Comparison of ENCODE assay signal across 19 cellular contexts in the genomic region with DNA sequence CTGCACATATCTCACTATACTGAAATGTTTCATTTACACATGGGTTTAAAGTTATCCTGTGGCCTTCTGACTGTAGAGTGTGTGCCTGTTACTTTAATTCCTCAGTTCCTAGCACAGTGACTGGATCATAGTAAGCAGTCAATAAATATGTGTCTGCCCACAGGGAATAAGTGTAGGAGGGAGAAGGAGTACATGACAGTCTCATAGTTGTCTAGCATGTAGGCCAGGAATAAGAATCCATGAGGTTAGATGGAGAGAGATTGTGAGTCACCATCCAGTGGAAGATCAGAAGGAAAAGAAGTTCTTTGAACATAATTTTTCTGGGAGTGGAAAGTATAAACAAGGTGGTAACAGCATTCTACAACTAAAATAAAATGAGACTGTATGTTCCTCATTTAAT. TPM values are rescaled to one million over a fixed set of nuclear protein-coding genes. Genes with fewer than 3 reads are reported as not detected.
DNase-seq lines count a peak whose midpoint lies in the region; FAIRE-seq and TF ChIP-seq lines count a peak whose summit lies in the region.
"Had no signal": no experiment of that assay in that cellular context is flagged by ENCODE, and none has a peak within 500 bp of the region (broad histone marks: within the 10 kb centered on the region; RNA-seq: fewer than 3 reads in every experiment).

No MANE protein-coding gene starts in this region.

- FAIRE-seq in astrocyte (lab: Jason Lieb, UNC): peak; percentile 73

- intact Hi-C loops in activated T-helper 1 cell treated with anti-CD3 and anti-CD28 coated beads, Interleukin-12 subunit alpha, Interleukin-12 subunit beta, Interleukin-2, Interleukin-4 antibody, amounts not matched to agents 30 ng/mL and 10 ng/mL and 1 ng/mL, durations not matched to agents 14 hours and 24 hours and 36 hours (cut with micrococcal nuclease): no loop called here

- no peaks in the 10 kb centered on the region for H3K79me2 ChIP-seq in astrocyte (ENCODE audit: insufficient read depth, low read length)

- no peaks in the 10 kb centered on the region for H3K36me3 Mint-ChIP-seq in astrocyte (ENCODE audit: low read depth, unreplicated experiment)
- peaks cover 4% of the 10 kb centered on the region for H3K36me3 Mint-ChIP-seq in type B pancreatic cell
- no peaks in the 10 kb centered on the region for H3K36me3 Mint-ChIP-seq in activated T-helper 1 cell treated with anti-CD3 and anti-CD28 coated beads, Interleukin-12 subunit alpha, Interleukin-12 subunit beta, Interleukin-2, Interleukin-4 antibody, amounts not matched to agents 30 ng/mL and 10 ng/mL and 1 ng/mL, durations not matched to agents 14 hours and 24 hours and 36 hours (ENCODE audit: low read depth)
- H3K36me3 Mint-ChIP-seq: stimulated activated effector memory CD8-positive, alpha-beta T cell treated with anti-CD3 and anti-CD28 coated beads, Interleukin-12 subunit alpha, Interleukin-12 subunit beta, amount 100 ng/mL, for 72 hours had no signal

- H3K27me3 ChIP-seq in astrocyte (ENCODE audit: insufficient read depth, low read length): no peaks in the 10 kb centered on the region
- H3K27me3 ChIP-seq: BLaER1 treated with 17β-estradiol and CSF1 and Interleukin-3, amounts not matched to agents 10 nM and 100 nM; tibial artery had no signal

- H3K9me3 ChIP-seq in HEK293 (ENCODE audit: control insufficient read depth, insufficient read depth, low read depth, low read length) (no peaks in the 10 kb centered on the region), astrocyte (ENCODE audit: insufficient read depth, low read depth, low read length) (no peaks in the 10 kb centered on the region)
- H3K9me3 ChIP-seq: tibial artery had no signal

- H3K4me2 ChIP-seq in astrocyte (ENCODE audit: low read length): no peak overlapping the region

- no peak overlapping the region for H3K9ac ChIP-seq in astrocyte (ENCODE audit: low read length)
- H3K9ac ChIP-seq: BLaER1 treated with 17β-estradiol and CSF1 and Interleukin-3, amounts not matched to agents 10 nM and 100 nM had no signal

- H3K4me3 Mint-ChIP-seq in astrocyte (ENCODE audit: unreplicated experiment) (peak overlapping the region; percentile 13), type B pancreatic cell (no peak overlapping the region)
- no peak overlapping the region for H3K4me3 Mint-ChIP-seq in activated T-helper 1 cell treated with anti-CD3 and anti-CD28 coated beads, Interleukin-12 subunit alpha, Interleukin-12 subunit beta, Interleukin-2, Interleukin-4 antibody, amounts not matched to agents 30 ng/mL and 10 ng/mL and 1 ng/mL, durations not matched to agents 14 hours and 24 hours and 36 hours
- H3K4me3 Mint-ChIP-seq: activated CD8-positive, alpha-beta T cell treated with anti-CD3 and anti-CD28 coated beads, Interleukin-2, amount 10 ng/mL, durations not matched to agents 7 days and 5 days; stimulated activated effector memory CD8-positive, alpha-beta T cell treated with anti-CD3 and anti-CD28 coated beads, Interleukin-12 subunit alpha, Interleukin-12 subunit beta, amount 100 ng/mL, for 72 hours had no signal

- no peaks in the 10 kb centered on the region for H3K27me3 Mint-ChIP-seq in astrocyte (ENCODE audit: low read depth, unreplicated experiment)
- no peaks in the 10 kb centered on the region for H3K27me3 Mint-ChIP-seq in type B pancreatic cell
- no peaks in the 10 kb centered on the region for H3K27me3 Mint-ChIP-seq in activated T-helper 1 cell treated with anti-CD3 and anti-CD28 coated beads, Interleukin-12 subunit alpha, Interleukin-12 subunit beta, Interleukin-2, Interleukin-4 antibody, amounts not matched to agents 30 ng/mL and 10 ng/mL and 1 ng/mL, durations not matched to agents 14 hours and 24 hours and 36 hours (ENCODE audit: insufficient read depth)

- no peak overlapping the region for H2AFZ ChIP-seq in astrocyte (ENCODE audit: low read depth, low read length)

- H3K9me3 Mint-ChIP-seq in astrocyte (ENCODE audit: unreplicated experiment) (no peaks in the 10 kb centered on the region), type B pancreatic cell (peaks cover 5% of the 10 kb centered on the region)
- H3K9me3 Mint-ChIP-seq in activated T-helper 1 cell treated with anti-CD3 and anti-CD28 coated beads, Interleukin-12 subunit alpha, Interleukin-12 subunit beta, Interleukin-2, Interleukin-4 antibody, amounts not matched to agents 30 ng/mL and 10 ng/mL and 1 ng/mL, durations not matched to agents 14 hours and 24 hours and 36 hours: no peaks in the 10 kb centered on the region

- CTCF ChIA-PET in HEK293 (lab: Yijun Ruan, JAX): no interaction called here

- peak; percentile 82 for DNase-seq in astrocyte (ENCODE audit: low read depth)
- DNase-seq in foreskin fibroblast: peak; percentile 47 to 64
- no peak for DNase-seq in type B pancreatic cell (ENCODE audit: extremely low spot score, unreplicated experiment)
- DNase-seq in activated CD4-positive, alpha-beta T cell treated with anti-CD3 and anti-CD28 coated beads for 1 hour: no peak
- no peak for DNase-seq in DMS 273 treated with DMSO at 0.1 percent for 48 hours (lab: John Stamatoyannopoulos, UW)
- no peak for DNase-seq in activated T-helper 1 cell treated with anti-CD3 and anti-CD28 coated beads, Interleukin-12 subunit alpha, Interleukin-12 subunit beta, Interleukin-2, Interleukin-4 antibody, amounts not matched to agents 30 ng/mL and 10 ng/mL and 1 ng/mL, durations not matched to agents 14 hours and 24 hours and 36 hours (ENCODE audit: low spot score)
- DNase-seq: activated CD8-positive, alpha-beta T cell treated with anti-CD3 and anti-CD28 coated beads, Interleukin-2, amount 10 ng/mL, durations not matched to agents 7 days and 5 days; amniotic stem cell; cortex of kidney; KBM-7; NCI-H1092 treated with DMSO at 0.1 percent for 48 hours; NCI-H82; posterior cingulate gyrus; tibial artery had no signal

- H3K27ac ChIP-seq in HEK293 (ENCODE audit: extremely low read depth, low read depth, low read length): no peak overlapping the region
- peak overlapping the region; percentile 51 for H3K27ac ChIP-seq in astrocyte (ENCODE audit: low read depth, low read length)
- H3K27ac ChIP-seq: BLaER1 treated with 17β-estradiol and CSF1 and Interleukin-3, amounts not matched to agents 10 nM and 100 nM; HL-60; tibial artery; VCaP had no signal

- TF ChIP-seq CTCF in HEK293 (tag by site-specific recombination; IDR thresholded peaks at IDR 0.05) (no peak), astrocyte (IDR thresholded peaks at IDR 0.05; ENCODE audit: insufficient read depth, low read depth, low read length) (no peak), foreskin fibroblast (IDR thresholded peaks at IDR 0.05; ENCODE audit: low read depth, low read length) (no peak), type B pancreatic cell (conservative IDR thresholded peaks at IDR 0.05) (no peak)

- no peaks in the 10 kb centered on the region for H3K36me3 ChIP-seq in HEK293 (ENCODE audit: control insufficient read depth in 2 of 2, insufficient read depth in 1 of 2, low read length in 2 of 2)
- no peaks in the 10 kb centered on the region for H3K36me3 ChIP-seq in astrocyte (ENCODE audit: insufficient read depth, low read length)
- H3K36me3 ChIP-seq: BLaER1 treated with 17β-estradiol and CSF1 and Interleukin-3, amounts not matched to agents 10 nM and 100 nM; tibial artery had no signal

- H3K4me3 ChIP-seq in HEK293 (ENCODE audit: low read depth, low read length) (no peak overlapping the region), astrocyte (ENCODE audit: insufficient read depth, low read depth, low read length) (no peak overlapping the region), foreskin fibroblast (ENCODE audit: low read depth in 1 of 2, low read length in 2 of 2) (no peak overlapping the region)
- H3K4me3 ChIP-seq: BLaER1 treated with 17β-estradiol and CSF1 and Interleukin-3, amounts not matched to agents 10 nM and 100 nM; tibial artery had no signal

- H3K27ac Mint-ChIP-seq in astrocyte (ENCODE audit: unreplicated experiment) (peak overlapping the region; percentile 81), type B pancreatic cell (peak overlapping the region; percentile 5)
- no peak overlapping the region for H3K27ac Mint-ChIP-seq in activated T-helper 1 cell treated with anti-CD3 and anti-CD28 coated beads, Interleukin-12 subunit alpha, Interleukin-12 subunit beta, Interleukin-2, Interleukin-4 antibody, amounts not matched to agents 30 ng/mL and 10 ng/mL and 1 ng/mL, durations not matched to agents 14 hours and 24 hours and 36 hours
- H3K27ac Mint-ChIP-seq: activated CD8-positive, alpha-beta T cell treated with anti-CD3 and anti-CD28 coated beads, Interleukin-2, amount 10 ng/mL, durations not matched to agents 7 days and 5 days; stimulated activated effector memory CD8-positive, alpha-beta T cell treated with anti-CD3 and anti-CD28 coated beads, Interleukin-12 subunit alpha, Interleukin-12 subunit beta, amount 100 ng/mL, for 72 hours had no signal

- H3K4me1 ChIP-seq in HEK293 (ENCODE audit: control insufficient read depth, insufficient read depth, low read length) (no peaks in the 10 kb centered on the region), astrocyte (ENCODE audit: insufficient read depth, low read length) (peaks cover 8% of the 10 kb centered on the region)

- POLR2A ChIA-PET in HEK293 (lab: Yijun Ruan, JAX): no interaction called here

- H3K4me1 Mint-ChIP-seq in astrocyte (ENCODE audit: low read depth, unreplicated experiment): peaks cover 21% of the 10 kb centered on the region
- H3K4me1 Mint-ChIP-seq in type B pancreatic cell (ENCODE audit: unreplicated experiment): peaks cover 10% of the 10 kb centered on the region
- H3K4me1 Mint-ChIP-seq in activated T-helper 1 cell treated with anti-CD3 and anti-CD28 coated beads, Interleukin-12 subunit alpha, Interleukin-12 subunit beta, Interleukin-2, Interleukin-4 antibody, amounts not matched to agents 30 ng/mL and 10 ng/mL and 1 ng/mL, durations not matched to agents 14 hours and 24 hours and 36 hours (ENCODE audit: low read depth): no peaks in the 10 kb centered on the region
- H3K4me1 Mint-ChIP-seq: stimulated activated effector memory CD8-positive, alpha-beta T cell treated with anti-CD3 and anti-CD28 coated beads, Interleukin-12 subunit alpha, Interleukin-12 subunit beta, amount 100 ng/mL, for 72 hours had no signal

- H4K20me1 ChIP-seq in astrocyte (ENCODE audit: insufficient read depth, low read length): no peaks in the 10 kb centered on the region
- H4K20me1 ChIP-seq: BLaER1 treated with 17β-estradiol and CSF1 and Interleukin-3, amounts not matched to agents 10 nM and 100 nM had no signal

TF ChIP-seq in HEK293, 187 proteins besides CTCF, POLR2A, EP300 and RAD21 (continues in another document):
- TF ChIP-seq PRDM1 (tag by site-specific recombination; IDR thresholded peaks at IDR 0.05) (no peak), ZNF510 (tag by site-specific recombination; IDR thresholded peaks at IDR 0.05; ENCODE audit: insufficient replicate concordance) (no peak), ZFHX2 (tag by site-specific recombination; conservative IDR thresholded peaks at IDR 0.05) (peak; percentile 39)

RNA-seq across cellular contexts. Expression of gene SEMA3A, which starts 36.6 kb away (rescaled TPM):
- total RNA-seq in astrocyte: 22.0 and 31.3 TPM in 2 replicates
- 28.2 and 77.1 TPM in 2 replicates for total RNA-seq in type B pancreatic cell (ENCODE audit: low replicate concordance)
- 0.34 TPM in 1 of 2 replicates, not detected in the other for total RNA-seq in activated T-helper 1 cell treated with anti-CD3 and anti-CD28 coated beads, Interleukin-12 subunit alpha, Interleukin-12 subunit beta, Interleukin-2, Interleukin-4 antibody, amounts not matched to agents 30 ng/mL and 10 ng/mL and 1 ng/mL, durations not matched to agents 14 hours and 24 hours and 36 hours

Comparison
In these comparisons a context has a peak if more than half of its experiments do, and no peak if none do; other contexts are left out.
1. DNase-seq: peak in astrocyte (single experiment) and foreskin fibroblast (2 of 2); none in type B pancreatic cell (single experiment), activated CD4-positive, alpha-beta T cell treated with anti-CD3 and anti-CD28 coated beads for 1 hour (single experiment), DMS 273 treated with DMSO at 0.1 percent for 48 hours (single experiment) and activated T-helper 1 cell treated with anti-CD3 and anti-CD28 coated beads, Interleukin-12 subunit alpha, Interleukin-12 subunit beta, Interleukin-2, Interleukin-4 antibody, amounts not matched to agents 30 ng/mL and 10 ng/mL and 1 ng/mL, durations not matched to agents 14 hours and 24 hours and 36 hours (single experiment).
2. RNA of gene SEMA3A, which starts 36.6 kb away (total RNA-seq): 28.2 to 77.1 TPM in type B pancreatic cell and 22.0 to 31.3 TPM in astrocyte; 0.34 TPM in activated T-helper 1 cell treated with anti-CD3 and anti-CD28 coated beads, Interleukin-12 subunit alpha, Interleukin-12 subunit beta, Interleukin-2, Interleukin-4 antibody, amounts not matched to agents 30 ng/mL and 10 ng/mL and 1 ng/mL, durations not matched to agents 14 hours and 24 hours and 36 hours; every median in the first group is over 10 times any median in the second.